6 cellular contexts compared by ENCODE assay signal in genomic region chr19:1904385-1905070, GRCh38.
DNase-seq lines count a peak whose midpoint lies in the region; ATAC-seq lines count a peak whose summit lies in the region.

No MANE protein-coding gene starts in this region.

- peak overlapping the region; percentile 56 for H3K9ac ChIP-seq in adipocyte (ENCODE audit: low read length)

- DNase-seq in DMS53 treated with DMSO at 0.1 percent for 48 hours (lab: John Stamatoyannopoulos, UW; ENCODE audit: unreplicated experiment) (peak; percentile 45), adipocyte (ENCODE audit: low read depth) (no peak), HK-2 (ENCODE audit: unreplicated experiment) (no peak)

- no peaks in the 10 kb centered on the region for H3K9me3 ChIP-seq in adipocyte (ENCODE audit: control insufficient read depth, low read length)
- no peaks in the 10 kb centered on the region for H3K9me3 ChIP-seq in muscle layer of duodenum (ENCODE audit: control insufficient read depth in 1 of 2, low read length in 2 of 2)

- H3K36me3 ChIP-seq in adipocyte (ENCODE audit: control insufficient read depth, insufficient read depth, low read length, severe bottlenecking), result no peaks in the 10 kb centered on the region
- peaks cover 0 to 4% of the 10 kb centered on the region in 2 donors for H3K36me3 ChIP-seq in muscle layer of duodenum (ENCODE audit: control insufficient read depth in 1 of 2, insufficient read depth in 2 of 2, low read length in 2 of 2)

- peak; percentile 12 for ATAC-seq in HG02938 (IDR thresholded peaks at IDR 0.05; ENCODE audit: unreplicated experiment)
- no peak for ATAC-seq in GM19324 (IDR thresholded peaks at IDR 0.05; ENCODE audit: low FRiP score, unreplicated experiment)

- H3K27ac ChIP-seq in muscle layer of duodenum (ENCODE audit: low read length), result peak overlapping the region; percentile 14

- H3K4me1 ChIP-seq in adipocyte (ENCODE audit: control insufficient read depth, insufficient read depth, low read length), result peaks cover 12% of the 10 kb centered on the region
- H3K4me1 ChIP-seq in muscle layer of duodenum (ENCODE audit: control insufficient read depth in 1 of 2, insufficient read depth in 2 of 2, low read length in 2 of 2), result peaks cover 0 to 12% of the 10 kb centered on the region in 2 donors

- peak overlapping the region; percentile 63 for H3K4me3 ChIP-seq in adipocyte (ENCODE audit: low read length)
- no peak overlapping the region for H3K4me3 ChIP-seq in muscle layer of duodenum (ENCODE audit: low read depth in 1 of 2, low read length in 2 of 2)

- H3K27me3 ChIP-seq in adipocyte (replicated peaks; ENCODE audit: control insufficient read depth, insufficient read depth, low read length) (no peaks in the 10 kb centered on the region), muscle layer of duodenum (ENCODE audit: low read depth, low read length) (no peaks in the 10 kb centered on the region)
